Comparison of ENCODE assay signal across 21 cellular contexts in genomic region chr12:88313554-88313953, GRCh38.
"Had no signal": no experiment of that assay in that cellular context is flagged by ENCODE, and none has a peak within 500 bp of the region (broad histone marks: within the 10 kb centered on the region; RNA-seq: fewer than 3 reads in every experiment).

No MANE protein-coding gene starts in this region.

- ATAC-seq: activated CD8-positive, alpha-beta T cell treated with anti-CD3 and anti-CD28 coated beads, Interleukin-2, amount 10 ng/mL, durations not matched to agents 7 days and 5 days; activated naive CD8-positive, alpha-beta T cell treated with anti-CD3 and anti-CD28 coated beads, Interleukin-2, amount 50 U/mL, for 24 hours; foreskin keratinocyte; left colon; natural killer cell; right lobe of liver; stimulated activated effector memory CD8-positive, alpha-beta T cell treated with anti-CD3 and anti-CD28 coated beads, Interleukin-12 subunit alpha, Interleukin-12 subunit beta, amount 100 ng/mL, for 72 hours had no signal

- DNase-seq: activated CD4-positive, alpha-beta T cell treated with anti-CD3 and anti-CD28 coated beads, Interleukin-2, amount 10 ng/mL, durations not matched to agents 7 days and 5 days; activated CD8-positive, alpha-beta T cell treated with anti-CD3 and anti-CD28 coated beads, Interleukin-2, amount 10 ng/mL, durations not matched to agents 7 days and 5 days; activated naive CD4-positive, alpha-beta T cell treated with anti-CD3 and anti-CD28 coated beads, Interleukin-2, amount 10 ng/mL, durations not matched to agents 7 days and 5 days; activated naive CD8-positive, alpha-beta T cell treated with anti-CD3 and anti-CD28 coated beads, Interleukin-2, amount 50 U/mL, for 24 hours; activated T-cell treated with anti-CD3 and anti-CD28 coated beads, Interleukin-2, amount 50 U/mL, for 4 hours; aorta; brain microvascular endothelial cell; central memory CD4-positive, alpha-beta T cell; colonic mucosa; endodermal cell; foreskin keratinocyte; glutamatergic neuron; hippocampal formation; islet precursor cell; left colon; natural killer cell; ovary; right lobe of liver; stimulated activated CD4-positive, alpha-beta T cell treated with anti-CD3 and anti-CD28 coated beads, Interleukin-4, amount 100 ng/mL, for 24 hours; testis had no signal
